In genomic region chr16:58217341-58217925, GRCh38 we compare ENCODE assay signal across 1 cellular context.
TF ChIP-seq lines count a peak whose summit lies in the region.

No MANE protein-coding gene starts in this region.

TF ChIP-seq in HepG2, 621 proteins besides CTCF, POLR2A, EP300 and RAD21 (continued from another document):
- no peak for TF ChIP-seq SNAPC4 (CRISPR knock-in tag; IDR thresholded peaks at IDR 0.05)
